In genomic region chr10:17340144-17340829, GRCh38 we compare ENCODE assay signal across 18 cellular contexts.
A peak's percentile ranks its signal among the peaks of the same experiment; 100 is the strongest.
DNase-seq lines count a peak whose midpoint lies in the region; ATAC-seq and TF ChIP-seq lines count a peak whose summit lies in the region.
"Had no signal": no experiment of that assay in that cellular context is flagged by ENCODE, and none has a peak within 500 bp of the region (broad histone marks: within the 10 kb centered on the region; RNA-seq: fewer than 3 reads in every experiment).

No MANE protein-coding gene starts in this region.

- no peak overlapping the region for H3K27ac ChIP-seq in trophoblast cell (ENCODE audit: low read depth, low read length)
- H3K27ac ChIP-seq: GM23248 had no signal

- no peak overlapping the region for H3K27ac Mint-ChIP-seq in activated CD4-positive, alpha-beta T cell treated with anti-CD3 and anti-CD28 coated beads, Interleukin-2, amount 10 ng/mL, durations not matched to agents 24 days and 14 days
- H3K27ac Mint-ChIP-seq in endothelial cell (ENCODE audit: unreplicated experiment), result no peak overlapping the region
- H3K27ac Mint-ChIP-seq: CD4-positive, CD25-positive, alpha-beta regulatory T cell; CD8-positive, alpha-beta memory T cell had no signal

- H4K91ac ChIP-seq in trophoblast cell (ENCODE audit: low read depth, low read length), result no peak overlapping the region

- H3K36me3 ChIP-seq in trophoblast cell (ENCODE audit: control insufficient read depth in 1 of 2, insufficient read depth in 2 of 2, low read length in 2 of 2), result peaks cover 0 to 2% of the 10 kb centered on the region in 2 experiments
- H3K36me3 ChIP-seq: BE2C, HAP-1 had no signal

- no peak overlapping the region for H4K8ac ChIP-seq in trophoblast cell (ENCODE audit: low read depth, low read length)

- peak; percentile 22 for DNase-seq in activated CD4-positive, alpha-beta T cell treated with anti-CD3 and anti-CD28 coated beads, Interleukin-2, amount 10 ng/mL, durations not matched to agents 24 days and 14 days
- DNase-seq in activated CD4-positive, alpha-beta T cell treated with anti-CD3 and anti-CD28 coated beads for 4 hours, result no peak
- peak; percentile 38 for DNase-seq in HT1080 (ENCODE audit: low read depth)
- no peak for DNase-seq in endothelial cell (ENCODE audit: low spot score)
- peak; percentile 33 to 37 for DNase-seq in trophoblast cell
- DNase-seq in stimulated activated CD4-positive, alpha-beta T cell treated with anti-CD3 and anti-CD28 coated beads, Interleukin-4, amount 100 ng/mL, for 4 hours, result no peak
- DNase-seq: ACHN; BE2C; C1 segment of cervical spinal cord; CD4-positive, CD25-positive, alpha-beta regulatory T cell; CD8-positive, alpha-beta memory T cell; COR-L47; DMS79 treated with DMSO at 0.1 percent for 48 hours; GF-D8; GM23248 had no signal

- no peaks in the 10 kb centered on the region for H3K79me1 ChIP-seq in trophoblast cell (ENCODE audit: low read length)

- no peak overlapping the region for H4K12ac ChIP-seq in trophoblast cell (ENCODE audit: low read depth, low read length)

- peak overlapping the region; percentile 30 for H3K4me3 ChIP-seq in trophoblast cell (ENCODE audit: low read depth, low read length)
- H3K4me3 ChIP-seq: GM23248, HAP-1 had no signal

- no peaks in the 10 kb centered on the region for H3K27me3 ChIP-seq in trophoblast cell (ENCODE audit: insufficient read depth, low read length)
- H3K27me3 ChIP-seq: BE2C had no signal

- no peaks in the 10 kb centered on the region for H3K36me3 Mint-ChIP-seq in activated CD4-positive, alpha-beta T cell treated with anti-CD3 and anti-CD28 coated beads, Interleukin-2, amount 10 ng/mL, durations not matched to agents 24 days and 14 days (ENCODE audit: low read depth)
- H3K36me3 Mint-ChIP-seq in endothelial cell (ENCODE audit: low read depth, unreplicated experiment), result peaks cover 12% of the 10 kb centered on the region

- H3K9me3 ChIP-seq in trophoblast cell (ENCODE audit: insufficient read depth, low read depth, low read length), result peaks cover 5% of the 10 kb centered on the region
- H3K9me3 ChIP-seq: BE2C had no signal

- TF ChIP-seq CTCF in endothelial cell (IDR thresholded peaks at IDR 0.05; ENCODE audit: unreplicated experiment), result no peak

- H3K4me1 Mint-ChIP-seq in activated CD4-positive, alpha-beta T cell treated with anti-CD3 and anti-CD28 coated beads, Interleukin-2, amount 10 ng/mL, durations not matched to agents 24 days and 14 days, result no peaks in the 10 kb centered on the region
- H3K4me1 Mint-ChIP-seq in endothelial cell (ENCODE audit: unreplicated experiment), result no peaks in the 10 kb centered on the region
- H3K4me1 Mint-ChIP-seq: CD4-positive, CD25-positive, alpha-beta regulatory T cell; CD8-positive, alpha-beta memory T cell had no signal

- H3K4ac ChIP-seq in trophoblast cell (ENCODE audit: low read depth, low read length), result no peak overlapping the region

- H2AFZ ChIP-seq in trophoblast cell (ENCODE audit: insufficient read depth, low read length, poor library complexity), result no peak overlapping the region
- H2AFZ ChIP-seq: GM23248 had no signal

- ATAC-seq in HG03139 (IDR thresholded peaks at IDR 0.05; ENCODE audit: unreplicated experiment), result no peak
- no peak for ATAC-seq in HG03442 (IDR thresholded peaks at IDR 0.05; ENCODE audit: unreplicated experiment)

- no peak overlapping the region for H2AK5ac ChIP-seq in trophoblast cell (ENCODE audit: low read length)

- H3K18ac ChIP-seq in trophoblast cell (ENCODE audit: low read length), result no peak overlapping the region

- no CpG with 5 or more reads among the region's 13 CpGs for WGBS in trophoblast cell (ENCODE audit: extremely low coverage, insufficient coverage, insufficient read length)

- H2BK12ac ChIP-seq in trophoblast cell (ENCODE audit: low read length), result no peak overlapping the region

- H3K4me1 ChIP-seq in trophoblast cell (ENCODE audit: control insufficient read depth in 1 of 2, insufficient read depth in 2 of 2, low read length in 2 of 2), result no peaks in the 10 kb centered on the region
- H3K4me1 ChIP-seq: BE2C, HAP-1 had no signal

- intact Hi-C loops in activated CD4-positive, alpha-beta T cell treated with anti-CD3 and anti-CD28 coated beads, Interleukin-2, amount 10 ng/mL, durations not matched to agents 24 days and 14 days (cut with micrococcal nuclease), result no loop called here

- H3K4me3 Mint-ChIP-seq in activated CD4-positive, alpha-beta T cell treated with anti-CD3 and anti-CD28 coated beads, Interleukin-2, amount 10 ng/mL, durations not matched to agents 24 days and 14 days, result no peak overlapping the region
- H3K4me3 Mint-ChIP-seq in endothelial cell (ENCODE audit: unreplicated experiment), result peak overlapping the region; percentile 17
- H3K4me3 Mint-ChIP-seq: CD4-positive, CD25-positive, alpha-beta regulatory T cell; CD8-positive, alpha-beta memory T cell had no signal

- H3K27me3 Mint-ChIP-seq in activated CD4-positive, alpha-beta T cell treated with anti-CD3 and anti-CD28 coated beads, Interleukin-2, amount 10 ng/mL, durations not matched to agents 24 days and 14 days, result no peaks in the 10 kb centered on the region
- peaks cover 3% of the 10 kb centered on the region for H3K27me3 Mint-ChIP-seq in endothelial cell (ENCODE audit: unreplicated experiment)

- no peak overlapping the region for H2BK120ac ChIP-seq in trophoblast cell (ENCODE audit: insufficient read depth, low read length, poor library complexity)

- H3K4me2 ChIP-seq in trophoblast cell (ENCODE audit: low read length), result no peak overlapping the region

- no peak overlapping the region for H2BK5ac ChIP-seq in trophoblast cell (ENCODE audit: low read depth, low read length, poor library complexity)

- no peak overlapping the region for H3K23ac ChIP-seq in trophoblast cell (ENCODE audit: low read length)

- H3K79me2 ChIP-seq in trophoblast cell (ENCODE audit: control insufficient read depth, insufficient read depth, low read length, poor library complexity), result no peaks in the 10 kb centered on the region

- H3K9me3 Mint-ChIP-seq in activated CD4-positive, alpha-beta T cell treated with anti-CD3 and anti-CD28 coated beads, Interleukin-2, amount 10 ng/mL, durations not matched to agents 24 days and 14 days, result peaks cover 6% of the 10 kb centered on the region
- peaks cover 11% of the 10 kb centered on the region for H3K9me3 Mint-ChIP-seq in endothelial cell (ENCODE audit: unreplicated experiment)

- H3K14ac ChIP-seq in trophoblast cell (ENCODE audit: low read length), result no peak overlapping the region

- no peak overlapping the region for H3K9ac ChIP-seq in trophoblast cell (ENCODE audit: low read length)
- H3K9ac ChIP-seq: GM23248 had no signal

Comparison
In these comparisons a context has a peak if more than half of its experiments do, and no peak if none do; other contexts are left out.
1. DNase-seq: peak in activated CD4-positive, alpha-beta T cell treated with anti-CD3 and anti-CD28 coated beads, Interleukin-2, amount 10 ng/mL, durations not matched to agents 24 days and 14 days (single experiment), HT1080 (single experiment) and trophoblast cell (2 of 2); none in activated CD4-positive, alpha-beta T cell treated with anti-CD3 and anti-CD28 coated beads for 4 hours (0 of 2), endothelial cell (single experiment) and stimulated activated CD4-positive, alpha-beta T cell treated with anti-CD3 and anti-CD28 coated beads, Interleukin-4, amount 100 ng/mL, for 4 hours (0 of 2).